8 cellular contexts compared by ENCODE assay signal in the genomic region with DNA sequence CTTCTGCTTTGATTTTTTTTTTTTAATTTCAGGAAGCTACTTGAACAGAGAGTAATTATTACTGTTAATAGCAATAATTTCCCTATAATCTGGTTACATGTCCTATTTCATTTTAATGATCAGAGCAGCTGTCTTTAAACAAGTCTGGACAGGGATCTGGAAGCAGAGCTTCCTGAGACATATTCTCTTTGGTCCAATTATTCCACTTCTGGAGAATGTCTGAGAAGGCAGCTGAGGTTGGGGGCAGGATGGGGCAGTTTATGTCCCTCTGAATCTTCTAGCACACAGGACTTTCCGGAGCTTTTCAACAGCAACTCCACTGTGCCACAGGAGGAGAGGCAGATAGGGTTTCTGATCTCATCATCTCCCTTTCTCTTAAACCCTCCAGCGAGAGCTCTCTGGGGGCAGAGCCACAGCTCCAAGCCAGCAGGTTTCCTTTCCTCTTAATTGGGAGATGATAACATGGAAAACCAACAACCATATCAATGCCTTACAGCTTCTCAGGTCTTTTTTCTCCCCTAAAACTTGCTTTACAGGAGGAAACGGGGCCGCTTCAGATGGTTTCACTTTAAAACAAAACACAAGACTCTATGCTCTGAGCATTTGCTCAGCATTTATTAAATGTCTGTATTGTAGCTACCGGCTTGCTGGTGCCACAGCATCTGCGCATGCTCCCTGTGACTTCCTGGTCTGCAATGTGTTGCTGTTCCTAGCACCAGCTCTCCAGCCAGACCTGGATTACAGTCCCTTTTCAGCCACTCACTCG.
DNase-seq lines count a peak whose midpoint lies in the region; ATAC-seq and TF ChIP-seq lines count a peak whose summit lies in the region.

No MANE protein-coding gene starts in this region.

- no peak for ATAC-seq in HG02678 (IDR thresholded peaks at IDR 0.05; ENCODE audit: unreplicated experiment)

- TF ChIP-seq CTCF in adrenal gland (IDR thresholded peaks at IDR 0.05) = no peak
- no peak for TF ChIP-seq CTCF in chondrocyte (IDR thresholded peaks at IDR 0.05)

- H3K27me3 ChIP-seq in adrenal gland = no peaks in the 10 kb centered on the region

- no peaks in the 10 kb centered on the region for H3K9me3 Mint-ChIP-seq in chondrocyte (ENCODE audit: low read depth)

- peaks cover 25% of the 10 kb centered on the region for H3K4me1 Mint-ChIP-seq in chondrocyte (ENCODE audit: low read depth)

- H3K27ac Mint-ChIP-seq in chondrocyte (ENCODE audit: unreplicated experiment) = no peak overlapping the region

- H3K4me3 Mint-ChIP-seq in chondrocyte (ENCODE audit: unreplicated experiment) = no peak overlapping the region

- H3K36me3 ChIP-seq in adrenal gland (replicated peaks in 1 of 2) = no peaks in the 10 kb centered on the region

- 45 to 58% (median 55%) methylated on average over 7 of the region's 7 CpGs for WGBS in adrenal gland, 4 donors

- intact Hi-C loops in adrenal gland (cut with DNase I) = no loop called here

- TF ChIP-seq POLR2A in adrenal gland (IDR thresholded peaks at IDR 0.05) = no peak

- H3K4me1 ChIP-seq in adrenal gland (replicated peaks in 1 of 2) = peaks cover 0 to 4% of the 10 kb centered on the region in 2 donors

- H3K36me3 Mint-ChIP-seq in chondrocyte (ENCODE audit: low read depth) = no peaks in the 10 kb centered on the region

- peak overlapping the region in 2 of 5 donors; percentile 30 to 34 for H3K27ac ChIP-seq in adrenal gland

- H3K9me3 ChIP-seq in adrenal gland (replicated peaks in 1 of 3) = no peaks in the 10 kb centered on the region

- H3K27me3 Mint-ChIP-seq in chondrocyte (ENCODE audit: low read depth) = no peaks in the 10 kb centered on the region

- H3K4me3 ChIP-seq in adrenal gland = peak overlapping the region in 1 of 4 donors; percentile 19

- DNase-seq in NCI-H1694 treated with DMSO at 0.1 percent for 48 hours (lab: John Stamatoyannopoulos, UW) = peak; percentile 25
- DNase-seq in NCI-H1694 (lab: John Stamatoyannopoulos, UW) = no peak
- DNase-seq in NCI-H1105 (lab: John Stamatoyannopoulos, UW) = peak; percentile 47
- peak; percentile 14 to 69 (median 26) for DNase-seq in adrenal gland
- DNase-seq in inferior parietal cortex (ENCODE audit: extremely low spot score) = peak; percentile 59
- DNase-seq in stimulated activated CD4-positive, alpha-beta T cell treated with anti-CD3 and anti-CD28 coated beads, Interleukin-15, amount 100 ng/mL, for 48 hours (ENCODE audit: low read depth in 2 of 2) = peak; percentile 0 to 4
- DNase-seq in chondrocyte (ENCODE audit: low spot score) = no peak

Comparison
In these comparisons a context has a peak if more than half of its experiments do, and no peak if none do; other contexts are left out.
1. DNase-seq: peak in NCI-H1694 treated with DMSO at 0.1 percent for 48 hours (single experiment), NCI-H1105 (single experiment), adrenal gland (7 of 7), inferior parietal cortex (single experiment) and stimulated activated CD4-positive, alpha-beta T cell treated with anti-CD3 and anti-CD28 coated beads, Interleukin-15, amount 100 ng/mL, for 48 hours (2 of 2); none in NCI-H1694 (single experiment) and chondrocyte (single experiment).